In the genomic region with DNA sequence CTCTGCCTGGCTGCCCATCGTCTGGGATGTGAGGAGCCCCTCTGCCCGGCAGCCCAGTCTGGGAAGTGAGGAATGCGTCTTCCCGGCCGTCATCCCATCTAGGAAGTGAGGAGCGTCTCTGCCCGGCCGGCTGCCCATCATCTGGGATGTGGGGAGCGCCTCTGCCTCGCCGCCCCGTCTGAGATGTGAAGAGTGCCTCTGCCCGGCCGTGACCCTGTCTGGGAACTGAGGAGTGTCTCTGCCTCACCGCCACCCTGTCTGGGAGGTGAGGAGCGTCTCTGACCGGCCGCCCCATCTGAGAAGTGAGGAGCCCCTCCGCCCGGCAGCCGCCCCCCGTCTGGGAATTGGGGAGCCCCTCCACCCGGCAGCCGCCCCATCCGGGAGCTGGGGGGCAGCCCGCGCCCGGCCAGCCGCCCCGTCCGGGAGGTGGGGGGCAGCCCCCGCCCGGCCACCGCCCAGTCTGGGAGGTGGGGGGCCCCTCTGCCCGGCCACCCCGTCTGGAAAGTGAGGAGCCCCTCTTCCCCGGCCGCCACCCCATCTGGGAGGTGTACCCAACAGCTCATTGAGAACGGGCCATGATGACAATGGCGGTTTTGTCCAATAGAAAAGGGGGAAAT, we compare ENCODE assay signal across 18 cellular contexts. TPM values are rescaled to one million over a fixed set of nuclear protein-coding genes. Genes with fewer than 3 reads are reported as not detected.
"Had no signal": no experiment of that assay in that cellular context is flagged by ENCODE, and none has a peak within 500 bp of the region (broad histone marks: within the 10 kb centered on the region; RNA-seq: fewer than 3 reads in every experiment).

No MANE protein-coding gene starts in this region.

RNA-seq across cellular contexts. Expression of a gene that starts 7.5 kb away (rescaled TPM):
- total RNA-seq: activated naive CD4-positive, alpha-beta T cell treated with anti-CD3 and anti-CD28 coated beads for 36 hours; activated naive CD4-positive, alpha-beta T cell treated with anti-CD3 and anti-CD28 coated beads, Interleukin-2, amount 50 U/mL, for 72 hours; activated naive CD8-positive, alpha-beta T cell treated with anti-CD3 and anti-CD28 coated beads for 36 hours; activated naive CD8-positive, alpha-beta T cell treated with anti-CD3 and anti-CD28 coated beads, Interleukin-2, amount 10 ng/mL, durations not matched to agents 7 days and 5 days; activated T-cell treated with anti-CD3 and anti-CD28 coated beads, Interleukin-2, amount 50 U/mL, for 4 hours; activated T-cell treated with anti-CD3 and anti-CD28 coated beads, Interleukin-2, amount 50 U/mL, for 72 hours; activated T-helper 1 cell treated with anti-CD3 and anti-CD28 coated beads, Interleukin-12 subunit alpha, Interleukin-12 subunit beta, Interleukin-2, Interleukin-4 antibody, amounts not matched to agents 30 ng/mL and 10 ng/mL and 1 ng/mL, durations not matched to agents 14 hours and 24 hours and 36 hours; activated T-helper 17 cell treated with anti-CD3 and anti-CD28 coated beads, Interleukin-2, amount 50 U/mL, for 72 hours; activated T-helper 2 cell treated with anti-CD3 and anti-CD28 coated beads, Interferon-gamma antibody, Interleukin-2, Interleukin-4, amounts not matched to agents 10 μg/mL and 5 μg/mL and 100 μg/mL, durations not matched to agents 14 hours and 24 hours and 36 hours; adrenal gland; aorta; ascending aorta; astrocyte; body of pancreas; breast epithelium; bronchial epithelial cell; cardiac muscle cell; cardiac septum had no signal

RNA-seq across cellular contexts. Expression of a gene that starts 18.8 kb away (rescaled TPM):
- total RNA-seq: activated naive CD4-positive, alpha-beta T cell treated with anti-CD3 and anti-CD28 coated beads for 36 hours; activated naive CD4-positive, alpha-beta T cell treated with anti-CD3 and anti-CD28 coated beads, Interleukin-2, amount 50 U/mL, for 72 hours; activated naive CD8-positive, alpha-beta T cell treated with anti-CD3 and anti-CD28 coated beads for 36 hours; activated naive CD8-positive, alpha-beta T cell treated with anti-CD3 and anti-CD28 coated beads, Interleukin-2, amount 10 ng/mL, durations not matched to agents 7 days and 5 days; activated T-cell treated with anti-CD3 and anti-CD28 coated beads, Interleukin-2, amount 50 U/mL, for 4 hours; activated T-cell treated with anti-CD3 and anti-CD28 coated beads, Interleukin-2, amount 50 U/mL, for 72 hours; activated T-helper 1 cell treated with anti-CD3 and anti-CD28 coated beads, Interleukin-12 subunit alpha, Interleukin-12 subunit beta, Interleukin-2, Interleukin-4 antibody, amounts not matched to agents 30 ng/mL and 10 ng/mL and 1 ng/mL, durations not matched to agents 14 hours and 24 hours and 36 hours; activated T-helper 17 cell treated with anti-CD3 and anti-CD28 coated beads, Interleukin-2, amount 50 U/mL, for 72 hours; activated T-helper 2 cell treated with anti-CD3 and anti-CD28 coated beads, Interferon-gamma antibody, Interleukin-2, Interleukin-4, amounts not matched to agents 10 μg/mL and 5 μg/mL and 100 μg/mL, durations not matched to agents 14 hours and 24 hours and 36 hours; adrenal gland; aorta; ascending aorta; astrocyte; body of pancreas; breast epithelium; bronchial epithelial cell; cardiac muscle cell; cardiac septum had no signal

RNA-seq across cellular contexts. Expression of a gene that starts 26.0 kb away (rescaled TPM):
- total RNA-seq: activated naive CD4-positive, alpha-beta T cell treated with anti-CD3 and anti-CD28 coated beads for 36 hours; activated naive CD4-positive, alpha-beta T cell treated with anti-CD3 and anti-CD28 coated beads, Interleukin-2, amount 50 U/mL, for 72 hours; activated naive CD8-positive, alpha-beta T cell treated with anti-CD3 and anti-CD28 coated beads for 36 hours; activated naive CD8-positive, alpha-beta T cell treated with anti-CD3 and anti-CD28 coated beads, Interleukin-2, amount 10 ng/mL, durations not matched to agents 7 days and 5 days; activated T-cell treated with anti-CD3 and anti-CD28 coated beads, Interleukin-2, amount 50 U/mL, for 4 hours; activated T-cell treated with anti-CD3 and anti-CD28 coated beads, Interleukin-2, amount 50 U/mL, for 72 hours; activated T-helper 1 cell treated with anti-CD3 and anti-CD28 coated beads, Interleukin-12 subunit alpha, Interleukin-12 subunit beta, Interleukin-2, Interleukin-4 antibody, amounts not matched to agents 30 ng/mL and 10 ng/mL and 1 ng/mL, durations not matched to agents 14 hours and 24 hours and 36 hours; activated T-helper 17 cell treated with anti-CD3 and anti-CD28 coated beads, Interleukin-2, amount 50 U/mL, for 72 hours; activated T-helper 2 cell treated with anti-CD3 and anti-CD28 coated beads, Interferon-gamma antibody, Interleukin-2, Interleukin-4, amounts not matched to agents 10 μg/mL and 5 μg/mL and 100 μg/mL, durations not matched to agents 14 hours and 24 hours and 36 hours; aorta; ascending aorta; astrocyte; body of pancreas; breast epithelium; bronchial epithelial cell; cardiac septum had no signal

RNA-seq across cellular contexts. Expression of a gene that starts 45.9 kb away (rescaled TPM):
- total RNA-seq: activated naive CD4-positive, alpha-beta T cell treated with anti-CD3 and anti-CD28 coated beads for 36 hours; activated naive CD8-positive, alpha-beta T cell treated with anti-CD3 and anti-CD28 coated beads for 36 hours; activated naive CD8-positive, alpha-beta T cell treated with anti-CD3 and anti-CD28 coated beads, Interleukin-2, amount 10 ng/mL, durations not matched to agents 7 days and 5 days; activated T-cell treated with anti-CD3 and anti-CD28 coated beads, Interleukin-2, amount 50 U/mL, for 4 hours; activated T-cell treated with anti-CD3 and anti-CD28 coated beads, Interleukin-2, amount 50 U/mL, for 72 hours; activated T-helper 1 cell treated with anti-CD3 and anti-CD28 coated beads, Interleukin-12 subunit alpha, Interleukin-12 subunit beta, Interleukin-2, Interleukin-4 antibody, amounts not matched to agents 30 ng/mL and 10 ng/mL and 1 ng/mL, durations not matched to agents 14 hours and 24 hours and 36 hours; activated T-helper 17 cell treated with anti-CD3 and anti-CD28 coated beads, Interleukin-2, amount 50 U/mL, for 72 hours; activated T-helper 2 cell treated with anti-CD3 and anti-CD28 coated beads, Interferon-gamma antibody, Interleukin-2, Interleukin-4, amounts not matched to agents 10 μg/mL and 5 μg/mL and 100 μg/mL, durations not matched to agents 14 hours and 24 hours and 36 hours; adrenal gland; aorta; ascending aorta; astrocyte; body of pancreas; breast epithelium; bronchial epithelial cell; cardiac muscle cell; cardiac septum had no signal
